32 cellular contexts compared by ENCODE assay signal in the genomic region with DNA sequence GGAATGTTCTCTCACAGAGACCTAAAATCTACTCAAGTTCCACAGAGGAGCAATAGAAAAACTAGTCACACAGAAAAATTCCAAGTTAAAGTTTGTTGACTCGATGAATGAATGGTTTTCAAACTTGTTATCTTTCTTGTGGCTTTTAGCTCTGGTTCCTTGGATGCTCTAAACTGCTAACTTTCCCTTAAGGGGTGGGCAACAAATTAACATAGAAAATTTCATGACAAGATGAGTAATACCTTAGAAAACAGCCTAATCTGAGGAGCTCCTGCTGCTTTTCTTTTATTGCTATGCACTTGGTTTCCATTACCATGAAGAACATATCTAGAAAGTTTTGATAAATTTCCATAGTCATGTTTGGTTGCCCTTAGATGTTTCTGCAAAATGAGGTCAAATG.
"Had no signal": no experiment of that assay in that cellular context is flagged by ENCODE, and none has a peak within 500 bp of the region (broad histone marks: within the 10 kb centered on the region; RNA-seq: fewer than 3 reads in every experiment).

No MANE protein-coding gene starts in this region.

- ATAC-seq: left lung; lower lobe of right lung; mucosa of descending colon; right lobe of liver; stimulated activated memory B cell treated with anti-CD40 and anti-IgM and Interleukin-4, amounts not matched to agents 10 μg/mL and 1 μg/mL and 100 μg/mL, for 72 hours; stimulated activated naive CD8-positive, alpha-beta T cell treated with anti-CD3 and anti-CD28 coated beads, Interleukin-15, amount 100 ng/mL, for 72 hours had no signal

- H3K4me3 ChIP-seq: adrenal gland, ascending aorta, left lung, lower lobe of right lung, mucosa of descending colon, ovary, right lobe of liver, vagina had no signal

- DNase-seq: activated CD4-positive, alpha-beta T cell treated with anti-CD3 and anti-CD28 coated beads for 48 hours; activated CD4-positive, alpha-beta T cell treated with anti-CD3 and anti-CD28 coated beads, Interleukin-2, amount 50 U/mL, for 48 hours; activated CD8-positive, alpha-beta memory T cell treated with anti-CD3 and anti-CD28 coated beads for 24 hours; activated effector memory CD4-positive, alpha-beta T cell treated with anti-CD3 and anti-CD28 coated beads, Interleukin-2, amount 50 U/mL, for 16 hours; activated naive CD4-positive, alpha-beta T cell treated with anti-CD3 and anti-CD28 coated beads for 36 hours; activated naive CD8-positive, alpha-beta T cell treated with anti-CD3 and anti-CD28 coated beads for 36 hours; adrenal gland; dermis blood vessel endothelial cell; effector CD4-positive, alpha-beta T cell; foreskin melanocyte; left lung; lower lobe of right lung; mucosa of descending colon; ovary; right lobe of liver; stimulated activated CD4-positive, alpha-beta T cell treated with anti-CD3 and anti-CD28 coated beads, Interleukin-12 subunit alpha, Interleukin-12 subunit beta, amount 100 ng/mL, for 4 hours; stimulated activated CD4-positive, alpha-beta T cell treated with anti-CD3 and anti-CD28 coated beads, Interleukin-4, amount 100 ng/mL, for 24 hours; stimulated activated naive CD8-positive, alpha-beta T cell treated with anti-CD3 and anti-CD28 coated beads, Interleukin-15, amount 100 ng/mL, for 72 hours; substantia nigra; T-helper 9 cell had no signal

- H3K4me3 Mint-ChIP-seq: activated naive CD4-positive, alpha-beta T cell treated with anti-CD3 and anti-CD28 coated beads for 36 hours; activated naive CD8-positive, alpha-beta T cell treated with anti-CD3 and anti-CD28 coated beads for 36 hours; central memory CD8-positive, alpha-beta T cell; nephron; stimulated activated memory B cell treated with anti-CD40 and anti-IgM and Interleukin-4, amounts not matched to agents 10 μg/mL and 1 μg/mL and 100 μg/mL, for 72 hours; stimulated activated naive CD8-positive, alpha-beta T cell treated with anti-CD3 and anti-CD28 coated beads, Interleukin-15, amount 100 ng/mL, for 72 hours; T-helper 1 cell treated with Interleukin-12 subunit alpha and Interleukin-12 subunit beta and Interleukin-4 antibody, amounts not matched to agents 30 μg/mL and 1 μg/mL, for 36 hours; type B pancreatic cell had no signal

- H3K4me1 Mint-ChIP-seq: activated naive CD8-positive, alpha-beta T cell treated with anti-CD3 and anti-CD28 coated beads for 36 hours; central memory CD8-positive, alpha-beta T cell; nephron; stimulated activated memory B cell treated with anti-CD40 and anti-IgM and Interleukin-4, amounts not matched to agents 10 μg/mL and 1 μg/mL and 100 μg/mL, for 72 hours; stimulated activated naive CD8-positive, alpha-beta T cell treated with anti-CD3 and anti-CD28 coated beads, Interleukin-15, amount 100 ng/mL, for 72 hours had no signal

- H3K27ac Mint-ChIP-seq: activated naive CD4-positive, alpha-beta T cell treated with anti-CD3 and anti-CD28 coated beads for 36 hours; activated naive CD8-positive, alpha-beta T cell treated with anti-CD3 and anti-CD28 coated beads for 36 hours; nephron; progenitor cell of endocrine pancreas; stimulated activated memory B cell treated with anti-CD40 and anti-IgM and Interleukin-4, amounts not matched to agents 10 μg/mL and 1 μg/mL and 100 μg/mL, for 72 hours; stimulated activated naive CD8-positive, alpha-beta T cell treated with anti-CD3 and anti-CD28 coated beads, Interleukin-15, amount 100 ng/mL, for 72 hours; T-helper 1 cell treated with Interleukin-12 subunit alpha and Interleukin-12 subunit beta and Interleukin-4 antibody, amounts not matched to agents 30 μg/mL and 1 μg/mL, for 36 hours; type B pancreatic cell had no signal

- H3K27me3 ChIP-seq: adrenal gland, ascending aorta, left lung, neutrophil, ovary, right lobe of liver, vagina had no signal

- H3K36me3 Mint-ChIP-seq: activated naive CD8-positive, alpha-beta T cell treated with anti-CD3 and anti-CD28 coated beads for 36 hours; stimulated activated memory B cell treated with anti-CD40 and anti-IgM and Interleukin-4, amounts not matched to agents 10 μg/mL and 1 μg/mL and 100 μg/mL, for 72 hours; type B pancreatic cell had no signal

- H3K27ac ChIP-seq: adrenal gland, ascending aorta, left lung, lower lobe of right lung, neutrophil, ovary, right lobe of liver, vagina, VCaP had no signal

- H3K36me3 ChIP-seq: adrenal gland, ascending aorta, left lung, lower lobe of right lung, neutrophil, ovary, right lobe of liver, vagina had no signal

- H3K9me3 Mint-ChIP-seq: stimulated activated naive CD8-positive, alpha-beta T cell treated with anti-CD3 and anti-CD28 coated beads, Interleukin-15, amount 100 ng/mL, for 72 hours; T-helper 1 cell treated with Interleukin-12 subunit alpha and Interleukin-12 subunit beta and Interleukin-4 antibody, amounts not matched to agents 30 μg/mL and 1 μg/mL, for 36 hours had no signal

- H3K9me3 ChIP-seq: adrenal gland, ascending aorta, left lung, lower lobe of right lung, mucosa of descending colon, neutrophil, ovary, right lobe of liver, vagina had no signal

- H3K27me3 Mint-ChIP-seq: central memory CD8-positive, alpha-beta T cell; progenitor cell of endocrine pancreas; stimulated activated memory B cell treated with anti-CD40 and anti-IgM and Interleukin-4, amounts not matched to agents 10 μg/mL and 1 μg/mL and 100 μg/mL, for 72 hours; stimulated activated naive CD8-positive, alpha-beta T cell treated with anti-CD3 and anti-CD28 coated beads, Interleukin-15, amount 100 ng/mL, for 72 hours; type B pancreatic cell had no signal

- H3K4me1 ChIP-seq: adrenal gland, ascending aorta, left lung had no signal

- FAIRE-seq: bronchial epithelial cell, TTC549 had no signal
